ENCODE assay signal across 7 cellular contexts in the genomic region with DNA sequence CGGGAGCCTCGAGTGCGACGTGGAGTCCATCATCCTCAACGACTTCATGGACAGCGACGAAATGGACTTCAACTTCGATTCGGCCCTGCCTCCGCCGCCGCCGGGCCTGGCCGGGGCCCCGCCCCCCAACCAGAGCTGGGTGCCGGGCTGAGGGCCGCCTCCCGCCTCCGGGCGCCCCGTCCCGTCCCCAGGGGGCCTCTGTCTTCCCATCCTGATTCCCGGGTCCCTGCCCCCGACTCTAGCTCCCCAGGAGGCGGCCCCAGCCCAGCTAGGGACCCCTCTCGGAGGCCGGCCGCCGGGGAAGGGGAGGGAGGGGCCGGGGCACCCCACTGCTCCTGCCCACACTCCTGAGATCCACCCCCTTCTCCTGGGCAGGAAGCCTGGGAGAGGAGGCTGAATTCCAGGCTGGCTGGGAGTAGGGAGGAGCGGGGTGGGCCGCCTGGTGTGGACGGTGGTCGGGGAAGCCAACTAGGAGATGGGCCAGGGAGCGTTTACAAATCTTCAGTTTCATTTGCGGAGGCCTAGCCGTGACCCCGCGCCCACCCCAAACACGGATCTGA. TPM values are rescaled to one million over a fixed set of nuclear protein-coding genes. Genes with fewer than 3 reads are reported as not detected.
A peak's percentile ranks its signal among the peaks of the same experiment; 100 is the strongest.
DNase-seq lines count a peak whose midpoint lies in the region; ATAC-seq lines count a peak whose summit lies in the region.

No MANE protein-coding gene starts in this region.

- no peak overlapping the region for H3K4me3 Mint-ChIP-seq in activated CD8-positive, alpha-beta T cell treated with anti-CD3 and anti-CD28 coated beads, Interleukin-2, amount 10 ng/mL, durations not matched to agents 7 days and 5 days
- H3K4me3 Mint-ChIP-seq in stimulated activated naive B cell treated with anti-CD40 and anti-IgM and Interleukin-4, amounts not matched to agents 10 μg/mL and 1 μg/mL and 100 μg/mL, for 72 hours, result peak overlapping the region; percentile 23 to 59

- H3K4me3 ChIP-seq in iPS-18c (ENCODE audit: insufficient read depth, low read depth, low read length), result peak overlapping the region; percentile 42

- H3K9me3 ChIP-seq in iPS-18c (ENCODE audit: control insufficient read depth, insufficient read depth, low read length), result no peaks in the 10 kb centered on the region

- H3K27me3 Mint-ChIP-seq in activated CD8-positive, alpha-beta T cell treated with anti-CD3 and anti-CD28 coated beads, Interleukin-2, amount 10 ng/mL, durations not matched to agents 7 days and 5 days (ENCODE audit: low read depth), result peaks cover 62% of the 10 kb centered on the region
- H3K27me3 Mint-ChIP-seq in stimulated activated naive B cell treated with anti-CD40 and anti-IgM and Interleukin-4, amounts not matched to agents 10 μg/mL and 1 μg/mL and 100 μg/mL, for 72 hours, result peaks cover 45 to 59% of the 10 kb centered on the region in 2 donors

- no peaks in the 10 kb centered on the region for H3K9me3 Mint-ChIP-seq in activated CD8-positive, alpha-beta T cell treated with anti-CD3 and anti-CD28 coated beads, Interleukin-2, amount 10 ng/mL, durations not matched to agents 7 days and 5 days (ENCODE audit: insufficient read depth)
- no peaks in the 10 kb centered on the region for H3K9me3 Mint-ChIP-seq in stimulated activated naive B cell treated with anti-CD40 and anti-IgM and Interleukin-4, amounts not matched to agents 10 μg/mL and 1 μg/mL and 100 μg/mL, for 72 hours

- peak; percentile 7 for ATAC-seq in activated CD8-positive, alpha-beta T cell treated with anti-CD3 and anti-CD28 coated beads, Interleukin-2, amount 10 ng/mL, durations not matched to agents 7 days and 5 days
- no peak for ATAC-seq in stimulated activated naive B cell treated with anti-CD40 and anti-IgM and Interleukin-4, amounts not matched to agents 10 μg/mL and 1 μg/mL and 100 μg/mL, for 72 hours (replicated peaks)
- ATAC-seq in HG02642 (IDR thresholded peaks at IDR 0.05; ENCODE audit: poor library complexity, unreplicated experiment) (no peak), HG03108 (IDR thresholded peaks at IDR 0.05; ENCODE audit: unreplicated experiment) (no peak)

- CTCF ChIA-PET in activated CD8-positive, alpha-beta T cell treated with anti-CD3 and anti-CD28 coated beads, Interleukin-2, amount 10 ng/mL, durations not matched to agents 7 days and 5 days (lab: Charles Lee), result interaction anchor here (1.2 kb wide), 1 partner anchor 21 kb away, joined by 3 read pairs; no protein-coding TSS in a partner anchor

- H3K36me3 Mint-ChIP-seq in activated CD8-positive, alpha-beta T cell treated with anti-CD3 and anti-CD28 coated beads, Interleukin-2, amount 10 ng/mL, durations not matched to agents 7 days and 5 days (ENCODE audit: low read depth), result no peaks in the 10 kb centered on the region
- no peaks in the 10 kb centered on the region for H3K36me3 Mint-ChIP-seq in stimulated activated naive B cell treated with anti-CD40 and anti-IgM and Interleukin-4, amounts not matched to agents 10 μg/mL and 1 μg/mL and 100 μg/mL, for 72 hours

- peaks cover 12% of the 10 kb centered on the region for H3K4me1 Mint-ChIP-seq in activated CD8-positive, alpha-beta T cell treated with anti-CD3 and anti-CD28 coated beads, Interleukin-2, amount 10 ng/mL, durations not matched to agents 7 days and 5 days (ENCODE audit: low read depth)
- H3K4me1 Mint-ChIP-seq in stimulated activated naive B cell treated with anti-CD40 and anti-IgM and Interleukin-4, amounts not matched to agents 10 μg/mL and 1 μg/mL and 100 μg/mL, for 72 hours, result peaks cover 22 to 33% of the 10 kb centered on the region in 2 donors

- POLR2A ChIA-PET in activated CD8-positive, alpha-beta T cell treated with anti-CD3 and anti-CD28 coated beads, Interleukin-2, amount 10 ng/mL, durations not matched to agents 7 days and 5 days (lab: Charles Lee), result no interaction called here

- DNase-seq in HT-29 (ENCODE audit: low spot score) (peak; percentile 51), NCI-H82 (lab: John Stamatoyannopoulos, UW) (no peak)
- DNase-seq in activated CD8-positive, alpha-beta T cell treated with anti-CD3 and anti-CD28 coated beads, Interleukin-2, amount 10 ng/mL, durations not matched to agents 7 days and 5 days, result no peak
- DNase-seq in stimulated activated naive B cell treated with anti-CD40 and anti-IgM and Interleukin-4, amounts not matched to agents 10 μg/mL and 1 μg/mL and 100 μg/mL, for 72 hours, result no peak

- H3K27ac Mint-ChIP-seq in activated CD8-positive, alpha-beta T cell treated with anti-CD3 and anti-CD28 coated beads, Interleukin-2, amount 10 ng/mL, durations not matched to agents 7 days and 5 days, result no peak overlapping the region
- no peak overlapping the region for H3K27ac Mint-ChIP-seq in stimulated activated naive B cell treated with anti-CD40 and anti-IgM and Interleukin-4, amounts not matched to agents 10 μg/mL and 1 μg/mL and 100 μg/mL, for 72 hours

RNA-seq across cellular contexts. Expression of gene FOXO6, which starts 21.4 kb away (rescaled TPM):
- 1.5 and 1.9 TPM in 2 replicates for total RNA-seq in HT-29 (2014; rRNA removed; shearing (Covaris generic))
- total RNA-seq in activated CD8-positive, alpha-beta T cell treated with anti-CD3 and anti-CD28 coated beads, Interleukin-2, amount 10 ng/mL, durations not matched to agents 7 days and 5 days, result under 1 TPM; 0.24 to 0.31 TPM
